In genomic region chr1:169368406-169368769, GRCh38 we compare ENCODE assay signal across 8 cellular contexts. TPM values are rescaled to one million over a fixed set of nuclear protein-coding genes. Genes with fewer than 3 reads are reported as not detected.
A peak's percentile ranks its signal among the peaks of the same experiment; 100 is the strongest.
DNase-seq lines count a peak whose midpoint lies in the region; ATAC-seq and TF ChIP-seq lines count a peak whose summit lies in the region.

No MANE protein-coding gene starts in this region.

- H3K4me3 ChIP-seq in effector memory CD4-positive, alpha-beta T cell (ENCODE audit: insufficient read depth, low read depth, low read length, poor library complexity, severe bottlenecking) = peak overlapping the region; percentile 80

- peak overlapping the region; percentile 89 for H3K27ac ChIP-seq in CD4-positive, alpha-beta T cell (ENCODE audit: low read depth, low read length)
- H3K27ac ChIP-seq in effector memory CD4-positive, alpha-beta T cell (ENCODE audit: insufficient read depth, low read length, poor library complexity, severe bottlenecking) = peak overlapping the region; percentile 94

- H3K36me3 ChIP-seq in effector memory CD4-positive, alpha-beta T cell (ENCODE audit: control insufficient read depth, insufficient read depth, low read length) = peaks cover 10% of the 10 kb centered on the region

- ATAC-seq in CD4-positive, alpha-beta T cell (ENCODE audit: poor library complexity) = peak; percentile 6
- peak; percentile 23 for ATAC-seq in HG03066 (IDR thresholded peaks at IDR 0.05; ENCODE audit: low read depth, unreplicated experiment)
- peak; percentile 19 for ATAC-seq in WTC11
- ATAC-seq in naive B cell (ENCODE audit: low read depth in 2 of 2) = peak in 1 of 2 donors; percentile 5
- no peak for ATAC-seq in HG02763 (IDR thresholded peaks at IDR 0.05; ENCODE audit: unreplicated experiment)
- ATAC-seq in GM19467 (IDR thresholded peaks at IDR 0.05; ENCODE audit: unreplicated experiment) = no peak
- no peak for ATAC-seq in GM18868 (IDR thresholded peaks at IDR 0.05; ENCODE audit: unreplicated experiment)

- H3K4me1 ChIP-seq in effector memory CD4-positive, alpha-beta T cell (ENCODE audit: control insufficient read depth, insufficient read depth, low read length, poor library complexity, severe bottlenecking) = peaks cover 9% of the 10 kb centered on the region

- peaks cover 28% of the 10 kb centered on the region for H3K36me3 Mint-ChIP-seq in CD4-positive, alpha-beta T cell (ENCODE audit: low read depth)
- H3K36me3 Mint-ChIP-seq in WTC11 = peaks cover 4% of the 10 kb centered on the region; the same call in 1 of the 2 replicates
- peaks cover 10% of the 10 kb centered on the region in 2 donors for H3K36me3 Mint-ChIP-seq in naive B cell

- POLR2A ChIA-PET in CD4-positive, alpha-beta T cell (lab: Charles Lee) = interaction anchor here (0.7 to 2.0 kb wide), 12 partner anchors 10 to 1732 kb away, joined by 3 to 17 read pairs (median 5); partner anchors contain the start of genes CCDC181, METTL18, SCYL3 and SFT2D2
- POLR2A ChIA-PET in WTC11 (lab: Charles Lee) = no interaction called here

- H3K9me3 ChIP-seq in CD4-positive, alpha-beta T cell (ENCODE audit: control insufficient read depth, low read length) = no peaks in the 10 kb centered on the region
- no peaks in the 10 kb centered on the region for H3K9me3 ChIP-seq in effector memory CD4-positive, alpha-beta T cell (ENCODE audit: control insufficient read depth, low read length)

- no peaks in the 10 kb centered on the region for H3K27me3 Mint-ChIP-seq in CD4-positive, alpha-beta T cell
- H3K27me3 Mint-ChIP-seq in WTC11 (ENCODE audit: low read depth) (no peaks in the 10 kb centered on the region), naive B cell (no peaks in the 10 kb centered on the region)

- DNase-seq in CD4-positive, alpha-beta T cell = peak in 9 of 10 experiments; percentile 4 to 46 (median 11)
- DNase-seq in WTC11 (ENCODE audit: low spot score) = no peak
- DNase-seq in effector memory CD4-positive, alpha-beta T cell = peak; percentile 8 to 26 (median 15)
- peak; percentile 12 for DNase-seq in naive B cell

- intact Hi-C loops in CD4-positive, alpha-beta T cell (cut with DNase I, micrococcal nuclease) = loop anchor here (5.0 to 10.0 kb wide), 11 partner anchors 119 to 1654 kb away; partner anchors contain the start of genes SCYL3 (in 2 of the 2), SLC19A2 (in 2 of the 2), TIPRL (in 2 of the 2) and METTL18 (in 1 of the 2)

- H3K4me3 Mint-ChIP-seq in CD4-positive, alpha-beta T cell = no peak overlapping the region
- no peak overlapping the region for H3K4me3 Mint-ChIP-seq in WTC11
- no peak overlapping the region for H3K4me3 Mint-ChIP-seq in naive B cell

- no peaks in the 10 kb centered on the region for H3K9me3 Mint-ChIP-seq in CD4-positive, alpha-beta T cell
- H3K9me3 Mint-ChIP-seq in WTC11 (no peaks in the 10 kb centered on the region), naive B cell (peaks cover 0 to 4% (median 0%) of the 10 kb centered on the region in 7 donors)

- H3K4me1 Mint-ChIP-seq in CD4-positive, alpha-beta T cell (ENCODE audit: low read depth) = peaks cover 35% of the 10 kb centered on the region
- H3K4me1 Mint-ChIP-seq in WTC11 (no peaks in the 10 kb centered on the region; the same call in 1 of the 2 replicates), naive B cell (peaks cover 2 to 8% (median 4%) of the 10 kb centered on the region in 3 donors)

- H3K27me3 ChIP-seq in CD4-positive, alpha-beta T cell (ENCODE audit: control insufficient read depth, insufficient read depth, low read length) = no peaks in the 10 kb centered on the region
- no peaks in the 10 kb centered on the region for H3K27me3 ChIP-seq in effector memory CD4-positive, alpha-beta T cell (replicated peaks; ENCODE audit: control insufficient read depth, insufficient read depth, low read length, poor library complexity, severe bottlenecking)

- H3K27ac Mint-ChIP-seq in CD4-positive, alpha-beta T cell = no peak overlapping the region
- H3K27ac Mint-ChIP-seq in WTC11 = no peak overlapping the region
- H3K27ac Mint-ChIP-seq in naive B cell = no peak overlapping the region

- CTCF ChIA-PET in CD4-positive, alpha-beta T cell (lab: Charles Lee) = interaction anchor here (1.2 to 1.9 kb wide), 5 partner anchors 13 to 1026 kb away, joined by 3 to 7 read pairs (median 3); no protein-coding TSS in a partner anchor
- CTCF ChIA-PET in WTC11 (lab: Charles Lee) = interaction anchor here (1.2 to 1.6 kb wide), 5 partner anchors 20 to 765 kb away, joined by 3 to 10 read pairs (median 6); no protein-coding TSS in a partner anchor

- TF ChIP-seq CTCF in CD4-positive, alpha-beta T cell (IDR thresholded peaks at IDR 0.05) = no peak
- TF ChIP-seq CTCF in WTC11 (IDR thresholded peaks at IDR 0.05) = no peak

TF ChIP-seq in WTC11, 78 proteins besides CTCF, POLR2A, EP300 and RAD21 (continues in another document):
- TF ChIP-seq FOXP1 (CRISPR knock-in tag; IDR thresholded peaks at IDR 0.05; ENCODE audit: borderline replicate concordance) (no peak), ERG (CRISPR knock-in tag; IDR thresholded peaks at IDR 0.05) (no peak), ZNF396 (CRISPR knock-in tag; IDR thresholded peaks at IDR 0.05; ENCODE audit: borderline replicate concordance) (no peak), ZNF232 (CRISPR knock-in tag; IDR thresholded peaks at IDR 0.05) (no peak), NFE2L1 (CRISPR knock-in tag; IDR thresholded peaks at IDR 0.05) (no peak), ZBTB21 (CRISPR knock-in tag; IDR thresholded peaks at IDR 0.05; ENCODE audit: borderline replicate concordance) (no peak), CBFB (CRISPR knock-in tag; IDR thresholded peaks at IDR 0.05; ENCODE audit: low read depth) (no peak), SMAD4 (CRISPR knock-in tag; IDR thresholded peaks at IDR 0.05) (no peak), ATF2 (CRISPR knock-in tag; IDR thresholded peaks at IDR 0.05; ENCODE audit: borderline replicate concordance, low read depth) (no peak), TCF7 (CRISPR knock-in tag; IDR thresholded peaks at IDR 0.05; ENCODE audit: low read depth) (no peak), ESRRA (CRISPR knock-in tag; IDR thresholded peaks at IDR 0.05; ENCODE audit: borderline replicate concordance) (no peak), STAT6 (CRISPR knock-in tag; conservative IDR thresholded peaks at IDR 0.05; ENCODE audit: low read depth) (no peak), GRHL2 (CRISPR knock-in tag; IDR thresholded peaks at IDR 0.05; ENCODE audit: insufficient replicate concordance, severe bottlenecking) (no peak), ETV6 (CRISPR knock-in tag; IDR thresholded peaks at IDR 0.05) (no peak), RELA (CRISPR knock-in tag; IDR thresholded peaks at IDR 0.05; ENCODE audit: borderline replicate concordance) (no peak)

RNA-seq across cellular contexts. Expression of gene BLZF1, which starts 0.4 kb away (rescaled TPM):
- total RNA-seq in CD4-positive, alpha-beta T cell = 10 to 100 TPM; 10.0 to 10.6 TPM
- 8.3 to 10.8 TPM (median 9.2 TPM) in 3 replicates for total RNA-seq in WTC11 (2021)
- polyA plus RNA-seq in naive B cell (ENCODE audit: low read depth in 6 of 6) = 10 to 100 TPM; 10.3 to 12.6 (median 11.0) TPM

RNA-seq across cellular contexts. Expression of gene NME7, which starts 0.8 kb away (rescaled TPM):
- 1 to 10 TPM; 7.2 to 8.3 TPM for total RNA-seq in CD4-positive, alpha-beta T cell
- 13.8 to 20.3 TPM (median 18.8 TPM) in 3 replicates for total RNA-seq in WTC11 (2021)
- polyA plus RNA-seq in naive B cell (ENCODE audit: low read depth in 6 of 6) = 10 to 100 TPM in 4 of 6 donors, 1 to 10 TPM in 2; 2.6 to 19.2 (median 11.0) TPM

RNA-seq across cellular contexts. Expression of gene CCDC181, which starts 58.9 kb away (rescaled TPM):
- not detected for total RNA-seq in CD4-positive, alpha-beta T cell
- 1.5 to 3.3 TPM (median 2.8 TPM) in 3 replicates for total RNA-seq in WTC11 (2021)
- not detected for polyA plus RNA-seq in naive B cell (ENCODE audit: low read depth in 6 of 6)

Comparison
In these comparisons a context has a peak if more than half of its experiments do, and no peak if none do; other contexts are left out.
1. ATAC-seq: peak in CD4-positive, alpha-beta T cell (single experiment), HG03066 (single experiment) and WTC11 (single experiment); none in HG02763 (single experiment), GM19467 (single experiment) and GM18868 (single experiment).